In the genomic region with DNA sequence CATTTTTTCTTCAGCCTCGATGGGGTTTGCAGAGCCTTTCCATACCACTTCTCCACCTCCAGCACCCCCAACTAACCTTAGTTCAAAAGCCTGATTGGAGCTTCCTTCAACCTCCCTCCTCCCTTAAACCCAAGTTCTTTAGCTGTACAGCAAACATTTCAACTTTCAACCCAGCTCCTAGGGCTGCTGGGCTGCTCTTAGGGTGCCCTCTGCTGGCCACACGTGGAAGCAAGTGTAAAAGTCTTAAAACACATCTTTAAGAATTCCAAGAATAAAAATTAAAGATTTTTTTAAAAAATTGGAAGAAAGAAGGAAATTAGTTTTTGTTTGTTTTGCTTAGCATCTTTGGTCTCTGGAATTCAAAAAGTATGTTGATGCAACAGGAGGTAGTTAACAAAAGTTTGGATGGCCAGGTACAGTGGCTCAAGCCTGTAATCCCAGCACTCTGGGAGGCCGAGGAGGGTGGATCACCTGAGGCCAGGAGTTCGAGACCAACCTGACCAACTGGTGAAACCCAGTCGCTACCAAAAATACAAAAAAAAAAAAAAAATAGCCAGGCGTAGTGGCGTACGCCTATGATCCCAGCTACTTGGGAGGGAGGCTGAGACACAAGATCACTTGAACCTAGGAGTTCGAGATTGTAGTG, we compare ENCODE assay signal across 8 cellular contexts. TPM values are rescaled to one million over a fixed set of nuclear protein-coding genes. Genes with fewer than 3 reads are reported as not detected.
A peak's percentile ranks its signal among the peaks of the same experiment; 100 is the strongest.
DNase-seq lines count a peak whose midpoint lies in the region; ATAC-seq and TF ChIP-seq lines count a peak whose summit lies in the region.

No MANE protein-coding gene starts in this region.

- H3K4me2 ChIP-seq in DND-41 (ENCODE audit: insufficient read depth, low read length), result no peak overlapping the region

- peak; percentile 77 for TF ChIP-seq CTCF in DND-41 (IDR thresholded peaks at IDR 0.05; ENCODE audit: borderline replicate concordance, extremely low read depth, low read length, poor library complexity, severe bottlenecking)

- no peaks in the 10 kb centered on the region for H3K4me1 ChIP-seq in DND-41 (ENCODE audit: insufficient read depth, low read length)

- H3K36me3 Mint-ChIP-seq in immature natural killer cell, result peaks cover 10 to 22% (median 19%) of the 10 kb centered on the region in 3 donors

- H3K4me3 ChIP-seq in DND-41 (ENCODE audit: low read depth in 1 of 2, low read length in 2 of 2), result no peak overlapping the region

- H3K9me3 ChIP-seq in DND-41 (ENCODE audit: insufficient read depth, low read length, severe bottlenecking), result peaks cover 12% of the 10 kb centered on the region

- no peaks in the 10 kb centered on the region for H3K27me3 ChIP-seq in DND-41 (ENCODE audit: insufficient read depth, low read length, poor library complexity)

- H4K20me1 ChIP-seq in DND-41 (ENCODE audit: insufficient read depth, low read length), result no peaks in the 10 kb centered on the region

- H2AFZ ChIP-seq in DND-41 (ENCODE audit: low read depth, low read length), result no peak overlapping the region

- ATAC-seq in DND-41 (ENCODE audit: insufficient read depth, low read depth) (peak; percentile 75), HG03354 (IDR thresholded peaks at IDR 0.05; ENCODE audit: poor library complexity, severe bottlenecking, unreplicated experiment) (no peak)

- peaks cover 0 to 8% (median 3%) of the 10 kb centered on the region in 6 donors for H3K9me3 Mint-ChIP-seq in immature natural killer cell

- H3K4me3 Mint-ChIP-seq in immature natural killer cell, result no peak overlapping the region

- H3K36me3 ChIP-seq in DND-41 (ENCODE audit: insufficient read depth, low read length), result no peaks in the 10 kb centered on the region

- H3K27ac Mint-ChIP-seq in immature natural killer cell, result no peak overlapping the region

- DNase-seq in DND-41, result peak; percentile 55
- DNase-seq in T-helper 1 cell, result peak in 4 of 5 donors; percentile 20 to 31 (median 26)
- peak; percentile 16 for DNase-seq in brain pericyte (ENCODE audit: low read depth, low spot score)
- DNase-seq in immature natural killer cell, result peak; percentile 17 to 43 (median 41)
- peak in 3 of 4 experiments; percentile 14 to 40 (median 15) for DNase-seq in stimulated activated CD4-positive, alpha-beta T cell treated with anti-CD3 and anti-CD28 coated beads, Interleukin-1b, Interleukin-23, amount 100 ng/mL, for 24 hours (ENCODE audit: low read depth in 4 of 4, low spot score in 1 of 4)
- no peak for DNase-seq in NCI-H1048 (lab: John Stamatoyannopoulos, UW)

- H3K4me1 Mint-ChIP-seq in immature natural killer cell, result no peaks in the 10 kb centered on the region

- H3K27ac ChIP-seq in DND-41 (ENCODE audit: low read length), result no peak overlapping the region

- H3K27me3 Mint-ChIP-seq in immature natural killer cell (ENCODE audit: low read depth in 3 of 3), result peaks cover 0 to 4% (median 2%) of the 10 kb centered on the region in 3 donors

- TF ChIP-seq RAD21 in Ishikawa (IDR thresholded peaks at IDR 0.05; ENCODE audit: low read depth), result peak; percentile 96

- no peak overlapping the region for H3K9ac ChIP-seq in DND-41 (ENCODE audit: low read depth, low read length)

- TF ChIP-seq EP300 in Ishikawa (IDR thresholded peaks at IDR 0.05; ENCODE audit: borderline replicate concordance), result no peak

- H3K79me2 ChIP-seq in DND-41 (ENCODE audit: insufficient read depth, low read length), result no peaks in the 10 kb centered on the region

TF ChIP-seq in Ishikawa, 13 proteins besides CTCF, POLR2A, EP300 and RAD21:
- TF ChIP-seq, protein P1, sequence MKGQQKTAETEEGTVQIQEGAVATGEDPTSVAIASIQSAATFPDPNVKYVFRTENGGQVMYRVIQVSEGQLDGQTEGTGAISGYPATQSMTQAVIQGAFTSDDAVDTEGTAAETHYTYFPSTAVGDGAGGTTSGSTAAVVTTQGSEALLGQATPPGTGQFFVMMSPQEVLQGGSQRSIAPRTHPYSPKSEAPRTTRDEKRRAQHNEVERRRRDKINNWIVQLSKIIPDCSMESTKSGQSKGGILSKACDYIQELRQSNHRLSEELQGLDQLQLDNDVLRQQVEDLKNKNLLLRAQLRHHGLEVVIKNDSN (IDR thresholded peaks at IDR 0.05), result no peak

RNA-seq across cellular contexts. Expression of gene HSD17B3, which starts 15.5 kb away (rescaled TPM):
- polyA plus RNA-seq in immature natural killer cell, result not detected
